1 cellular context compared by ENCODE assay signal in the genomic region with DNA sequence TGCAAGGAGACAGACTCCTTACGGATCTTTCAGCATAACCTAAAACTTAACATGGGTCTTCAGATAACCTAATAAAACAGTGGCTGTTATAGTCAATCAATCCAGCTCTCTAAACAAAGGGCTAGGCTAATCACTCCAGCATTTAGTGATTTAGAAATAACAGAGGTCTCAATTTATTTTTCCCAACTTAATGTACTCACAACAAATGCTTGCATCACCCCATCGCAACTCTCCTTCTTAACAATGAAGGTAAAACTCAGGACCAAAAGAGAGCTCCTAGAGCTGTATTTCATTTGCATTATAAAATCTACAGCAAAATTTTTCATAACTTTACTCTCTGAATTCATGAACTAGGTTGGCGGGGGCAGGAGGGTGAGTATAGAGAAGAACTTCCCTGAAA.
A peak's percentile ranks its signal among the peaks of the same experiment; 100 is the strongest.
TF ChIP-seq lines count a peak whose summit lies in the region.

No MANE protein-coding gene starts in this region.

TF ChIP-seq in HepG2, 621 proteins besides CTCF, POLR2A, EP300 and RAD21:
- TF ChIP-seq CEBPB (IDR thresholded peaks at IDR 0.05; ENCODE audit: borderline replicate concordance, low read depth, low read length) (peak; percentile 33; the same call in 1 of the 2 replicates), CEBPG (CRISPR knock-in tag; IDR thresholded peaks at IDR 0.05) (peak; percentile 31; the same call in 1 of the 2 replicates), RBM39 (IDR thresholded peaks at IDR 0.05; ENCODE audit: low read depth, low read length, poor library complexity, severe bottlenecking) (no peak)
